Comparison of ENCODE assay signal across 9 cellular contexts in genomic region chr11:117824571-117825537, GRCh38. TPM values are rescaled to one million over a fixed set of nuclear protein-coding genes. Genes with fewer than 3 reads are reported as not detected.
DNase-seq lines count a peak whose midpoint lies in the region; ATAC-seq and TF ChIP-seq lines count a peak whose summit lies in the region.
"Had no signal": no experiment of that assay in that cellular context is flagged by ENCODE, and none has a peak within 500 bp of the region (broad histone marks: within the 10 kb centered on the region; RNA-seq: fewer than 3 reads in every experiment).

Gene FXYD2, minus strand, starts transcription at chr11:117824744. Its CDS starts 66 bp downstream, at chr11:117824678.

- POLR2A ChIA-PET in activated B cell treated with CpG ODN at 0.5 μM for 24 hours (lab: Charles Lee) = interaction anchor here (0.6 to 2.9 kb wide), 7 partner anchors 10 to 228 kb away, joined by 3 to 20 read pairs (median 5); no protein-coding TSS in a partner anchor

- H3K27ac ChIP-seq in skeletal muscle tissue (ENCODE audit: low read depth, low read length) = peak within 1 kb of the TSS; percentile 73

- no peaks in the 10 kb centered on the region for H3K36me3 Mint-ChIP-seq in activated B cell treated with CpG ODN at 0.5 μM for 24 hours (ENCODE audit: low read depth)

- intact Hi-C loops in activated B cell treated with CpG ODN at 0.5 μM for 24 hours (cut with micrococcal nuclease) = loop anchor here (5.0 kb wide), 2 partner anchors 347 to 1102 kb away; partner anchors contain the start of gene BCL9L
- intact Hi-C loops in Right ventricle myocardium inferior (cut with DNase I) = loop anchor here (5.0 kb wide), 1 partner anchor 227 kb away; no protein-coding TSS in a partner anchor

- H3K36me3 ChIP-seq in skeletal muscle tissue (ENCODE audit: control insufficient read depth in 3 of 3, insufficient read depth in 3 of 3, low read length in 3 of 3) = no peaks in the 10 kb centered on the region

- DNase-seq in activated B cell treated with CpG ODN at 0.5 μM for 24 hours (no peak), Right ventricle myocardium inferior (ENCODE audit: missing footprints) (peak; percentile 86), AG20443 (ENCODE audit: low spot score) (no peak)
- DNase-seq: activated CD4-positive, alpha-beta T cell treated with anti-CD3 and anti-CD28 coated beads, Interleukin-2, amount 50 U/mL, for 48 hours had no signal

- no peaks in the 10 kb centered on the region for H3K9me3 ChIP-seq in skeletal muscle tissue (ENCODE audit: control insufficient read depth in 3 of 3, low read length in 3 of 3)

- H3K27ac Mint-ChIP-seq in activated B cell treated with CpG ODN at 0.5 μM for 24 hours = no peak within 1 kb of the TSS

- no peaks in the 10 kb centered on the region for H3K9me3 Mint-ChIP-seq in activated B cell treated with CpG ODN at 0.5 μM for 24 hours

- no peak for TF ChIP-seq CTCF in activated B cell treated with CpG ODN at 0.5 μM for 24 hours (IDR thresholded peaks at IDR 0.05)

- H3K27me3 ChIP-seq in skeletal muscle tissue (ENCODE audit: control insufficient read depth in 3 of 3, insufficient read depth in 3 of 3, low read length in 3 of 3) = no peaks in the 10 kb centered on the region

- H3K4me3 Mint-ChIP-seq in activated B cell treated with CpG ODN at 0.5 μM for 24 hours = no peak within 1 kb of the TSS

- peak within 1 kb of the TSS in 1 of 3 donors; percentile 13 for H3K4me3 ChIP-seq in skeletal muscle tissue (ENCODE audit: low read length in 3 of 3)

- ATAC-seq in activated B cell treated with CpG ODN at 0.5 μM for 24 hours (ENCODE audit: low read depth) (no peak), Right ventricle myocardium inferior (peak; percentile 69), HG03521 (IDR thresholded peaks at IDR 0.05; ENCODE audit: unreplicated experiment) (no peak), GM18867 (IDR thresholded peaks at IDR 0.05; ENCODE audit: unreplicated experiment) (no peak), HG03571 (IDR thresholded peaks at IDR 0.05; ENCODE audit: unreplicated experiment) (no peak)

- H3K4me1 Mint-ChIP-seq in activated B cell treated with CpG ODN at 0.5 μM for 24 hours = peaks cover 54% of the 10 kb centered on the region

- peak; percentile 56 for TF ChIP-seq POLR2A in GM18526 (IDR thresholded peaks at IDR 0.05; ENCODE audit: extremely low read depth, insufficient read length)

- CTCF ChIA-PET in activated B cell treated with CpG ODN at 0.5 μM for 24 hours (lab: Charles Lee) = interaction anchor here (0.9 to 11.0 kb wide), 9 partner anchors 8 to 398 kb away, joined by 3 to 265 read pairs (median 4); no protein-coding TSS in a partner anchor

- peak within 1 kb of the TSS in 2 of 3 donors; percentile 33 to 62 for H3K9ac ChIP-seq in skeletal muscle tissue (ENCODE audit: low read depth in 1 of 3, low read length in 3 of 3)

- peaks cover 26% of the 10 kb centered on the region for H3K27me3 Mint-ChIP-seq in activated B cell treated with CpG ODN at 0.5 μM for 24 hours

- H3K4me1 ChIP-seq in skeletal muscle tissue (ENCODE audit: control insufficient read depth in 3 of 3, insufficient read depth in 3 of 3, low read length in 3 of 3) = peaks cover 16 to 34% (median 28%) of the 10 kb centered on the region in 3 donors

RNA-seq across cellular contexts. Expression of gene FXYD2, which starts in this region (rescaled TPM):
- total RNA-seq in activated B cell treated with CpG ODN at 0.5 μM for 24 hours = 40.4 and 44.6 TPM in 2 replicates
- total RNA-seq in Right ventricle myocardium inferior = 2.7 TPM
- 1.0 TPM for total RNA-seq in skeletal muscle tissue

Comparison
In these comparisons a context has a peak if more than half of its experiments do, and no peak if none do; other contexts are left out.
1. RNA of gene FXYD2 (total RNA-seq): 40.4 to 44.6 TPM in activated B cell treated with CpG ODN at 0.5 μM for 24 hours; 2.7 TPM in Right ventricle myocardium inferior (single experiment) and 1.0 TPM in skeletal muscle tissue (single experiment); every median in the first group is over 10 times any median in the second.